ENCODE assay signal across 28 cellular contexts in the genomic region with DNA sequence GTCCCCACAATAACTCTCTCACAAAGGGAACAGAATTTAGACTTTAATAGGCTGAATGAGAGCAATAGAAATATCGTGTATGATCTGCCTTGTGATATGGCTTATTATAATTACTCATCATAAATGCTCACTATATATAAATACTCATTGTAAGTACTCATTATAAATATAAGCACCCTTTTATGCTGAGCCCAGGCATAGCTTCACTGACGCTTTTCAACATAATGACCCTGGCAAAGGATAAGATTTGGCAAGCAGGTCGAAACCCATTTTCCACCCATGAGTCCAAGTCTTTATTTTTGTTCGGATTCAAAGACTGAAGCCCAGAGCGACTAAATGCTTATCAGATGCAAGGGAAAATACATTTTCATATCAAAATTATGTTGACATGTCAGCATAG.
"Had no signal": no experiment of that assay in that cellular context is flagged by ENCODE, and none has a peak within 500 bp of the region (broad histone marks: within the 10 kb centered on the region; RNA-seq: fewer than 3 reads in every experiment).

No MANE protein-coding gene starts in this region.

- H3K9me3 ChIP-seq: adrenal gland, Peyer's patch, SJSA1 had no signal

- ATAC-seq: activated CD8-positive, alpha-beta T cell treated with anti-CD3 and anti-CD28 coated beads, Interleukin-2, amount 10 ng/mL, durations not matched to agents 7 days and 5 days; WTC11 had no signal

- H3K4me1 ChIP-seq: adrenal gland, Peyer's patch, SJSA1 had no signal

- H3K4me3 ChIP-seq: adrenal gland, Peyer's patch, SJSA1 had no signal

- DNase-seq: activated CD4-positive, alpha-beta T cell treated with anti-CD3 and anti-CD28 coated beads for 48 hours; activated CD4-positive, alpha-beta T cell treated with anti-CD3 and anti-CD28 coated beads, Interleukin-2, amount 50 U/mL, for 4 hours; activated CD4-positive, CD25-positive, alpha-beta regulatory T cell treated with anti-CD3 and anti-CD28 coated beads, Interleukin-2, amount 50 U/mL, for 72 hours; activated CD8-positive, alpha-beta memory T cell treated with anti-CD3 and anti-CD28 coated beads, Interleukin-2, amount 50 U/mL, for 48 hours; activated CD8-positive, alpha-beta T cell treated with anti-CD3 and anti-CD28 coated beads, Interleukin-2, amount 10 ng/mL, durations not matched to agents 7 days and 5 days; activated naive CD4-positive, alpha-beta T cell treated with anti-CD3 and anti-CD28 coated beads, Interleukin-2, amount 50 U/mL, for 16 hours; activated naive CD8-positive, alpha-beta T cell treated with anti-CD3 and anti-CD28 coated beads, Interleukin-2, amount 10 ng/mL, durations not matched to agents 7 days and 5 days; activated T-cell treated with anti-CD3 and anti-CD28 coated beads, Interleukin-2, amount 50 U/mL, for 1 hour; adrenal gland; anterior cingulate cortex; IMR-90; Kasumi-1; KBM-7; NCI-H1048; NCI-H1417 treated with DMSO at 0.1 percent for 48 hours; NCI-H1694; NCI-H2029; NCI-H2107; NCI-H2171 treated with DMSO at 0.1 percent for 48 hours; NCI-H226; NCI-H526; NCI-H774; NK-92 treated with Interleukin-12 subunit alpha and Interleukin-12 subunit beta, amount 100 ng/mL, for 24 hours; OCI-M1; Peyer's patch; SHP77 had no signal

- H3K27me3 ChIP-seq: adrenal gland, Peyer's patch, SJSA1 had no signal

- H3K36me3 ChIP-seq: adrenal gland, Peyer's patch, SJSA1 had no signal

- H3K27ac ChIP-seq: adrenal gland, Peyer's patch, SJSA1 had no signal
